In genomic region chr16:66895999-66896398, GRCh38 we compare ENCODE assay signal across 18 cellular contexts. TPM values are rescaled to one million over a fixed set of nuclear protein-coding genes. Genes with fewer than 3 reads are reported as not detected.
DNase-seq lines count a peak whose midpoint lies in the region; ATAC-seq, FAIRE-seq and TF ChIP-seq lines count a peak whose summit lies in the region.
"Had no signal": no experiment of that assay in that cellular context is flagged by ENCODE, and none has a peak within 500 bp of the region (broad histone marks: within the 10 kb centered on the region; RNA-seq: fewer than 3 reads in every experiment).

No MANE protein-coding gene starts in this region.

- H3K9me3 ChIP-seq in BLaER1 (no peaks in the 10 kb centered on the region), K562 (replicated peaks; ENCODE audit: control insufficient read depth, insufficient read depth, low read depth, low read length) (no peaks in the 10 kb centered on the region)
- H3K9me3 ChIP-seq: SJCRH30, uterus had no signal

- H2AFZ ChIP-seq in K562 (ENCODE audit: low read depth, low read length), result no peak overlapping the region

- in situ Hi-C loops in K562 (cut with MboI), result loop anchor here (5.0 kb wide), 1 partner anchor 36 kb away; the partner anchor contains the start of gene CIAO2B

- H3K9me3 Mint-ChIP-seq in T-cell, result no peaks in the 10 kb centered on the region
- H3K9me3 Mint-ChIP-seq: activated CD4-positive, alpha-beta T cell treated with anti-CD3 and anti-CD28 coated beads, Interleukin-2, amount 10 ng/mL, durations not matched to agents 7 days and 5 days; activated T-cell treated with anti-CD3 and anti-CD28 coated beads, Interleukin-2, amount 50 U/mL, for 72 hours; CD4-positive, alpha-beta memory T cell; neural crest cell had no signal

- TF ChIP-seq POLR2A in K562 (conservative IDR thresholded peaks at IDR 0.05), result no peak

- peaks cover 3 to 14% (median 10%) of the 10 kb centered on the region in 3 donors for H3K4me1 Mint-ChIP-seq in T-cell

- TF ChIP-seq CTCF in K562 (IDR thresholded peaks at IDR 0.05 in 2 of 3, conservative IDR thresholded peaks at IDR 0.05 in 1 of 3; ENCODE audit: insufficient read depth in 2 of 3, low read depth in 1 of 3, low read length in 3 of 3), result no peak

- ATAC-seq in K562 (no peak), T-cell (replicated peaks in 1 of 4) (no peak), HG03439 (IDR thresholded peaks at IDR 0.05; ENCODE audit: unreplicated experiment) (no peak)

- FAIRE-seq in K562 (lab: Jason Lieb, UNC), result no peak
- FAIRE-seq: A204.1 had no signal

- H3K4me1 ChIP-seq in BLaER1 (peaks cover 48% of the 10 kb centered on the region), K562 (replicated peaks in 1 of 2; ENCODE audit: control insufficient read depth in 2 of 2, insufficient read depth in 2 of 2, low read length in 2 of 2) (peaks cover 23 to 32% of the 10 kb centered on the region in 2 experiments)

- no TSS peak for BruUV-seq in K562 (replicated peaks; lab: Mats Ljungman, UMichigan)

- H3K27me3 ChIP-seq in BLaER1 (no peaks in the 10 kb centered on the region), K562 (ENCODE audit: control insufficient read depth in 2 of 2, insufficient read depth in 2 of 2, low read length in 2 of 2) (no peaks in the 10 kb centered on the region)
- H3K27me3 ChIP-seq: uterus had no signal

- no peak overlapping the region for H3K4me3 Mint-ChIP-seq in T-cell
- H3K4me3 Mint-ChIP-seq: activated CD4-positive, alpha-beta T cell treated with anti-CD3 and anti-CD28 coated beads, Interleukin-2, amount 10 ng/mL, durations not matched to agents 7 days and 5 days; activated T-cell treated with anti-CD3 and anti-CD28 coated beads, Interleukin-2, amount 50 U/mL, for 72 hours; neural crest cell had no signal

- H3K4me3 ChIP-seq in BLaER1 (no peak overlapping the region), K562 (no peak overlapping the region)
- H3K4me3 ChIP-seq: lung, SJCRH30, uterus had no signal

- H3K79me2 ChIP-seq in K562 (ENCODE audit: control insufficient read depth, insufficient read depth, low read length), result no peaks in the 10 kb centered on the region

- H3K27ac Mint-ChIP-seq in T-cell, result no peak overlapping the region
- H3K27ac Mint-ChIP-seq: activated CD4-positive, alpha-beta T cell treated with anti-CD3 and anti-CD28 coated beads, Interleukin-2, amount 10 ng/mL, durations not matched to agents 7 days and 5 days; activated T-cell treated with anti-CD3 and anti-CD28 coated beads, Interleukin-2, amount 50 U/mL, for 72 hours had no signal

- intact Hi-C loops in K562 (cut with micrococcal nuclease), result loop anchor here (1.0 to 5.0 kb wide), 3 partner anchors 32 to 121 kb away; no protein-coding TSS in a partner anchor

- H3K9ac ChIP-seq in BLaER1 (0 out of 2 replicates have a peak overlapping the region, but pooled peaks have one; percentile 7), K562 (ENCODE audit: insufficient read depth in 1 of 2, low read depth in 2 of 2, low read length in 2 of 2) (peak overlapping the region in 1 of 2 experiments; percentile 75; a peak in 2 of 4 replicates)

- H3K36me3 ChIP-seq in BLaER1, result peaks cover 6% of the 10 kb centered on the region
- peaks cover 5% of the 10 kb centered on the region; the same call in 1 of the 3 replicates for H3K36me3 ChIP-seq in K562 (ENCODE audit: control insufficient read depth, insufficient read depth, low read length)
- H3K36me3 ChIP-seq: SJCRH30, uterus had no signal

- H3K36me3 Mint-ChIP-seq in T-cell, result no peaks in the 10 kb centered on the region

- no peaks in the 10 kb centered on the region for H3K9me1 ChIP-seq in K562 (ENCODE audit: control insufficient read depth, insufficient read depth, low read length)

- CTCF ChIA-PET in K562 (lab: Yijun Ruan, JAX; ENCODE audit: low intra/inter-chr PET ratio), result interaction anchor here (0.8 to 4.3 kb wide), 4 partner anchors 10 to 83 kb away, joined by 3 to 41 read pairs (median 7); partner anchors contain the start of gene RRAD
- CTCF ChIA-PET in T-cell (lab: Charles Lee), result interaction anchor here (0.6 to 1.2 kb wide), 4 partner anchors 14 to 228 kb away, joined by 3 read pairs; partner anchors contain the start of gene PDP2 (in 1 of the 2)

- H3K4me2 ChIP-seq in BLaER1, result peak overlapping the region; percentile 65
- no peak overlapping the region for H3K4me2 ChIP-seq in K562 (ENCODE audit: insufficient read depth, low read length)

- H4K20me1 ChIP-seq in BLaER1 (0 out of 2 replicates have a peak, but pooled peaks cover 8% of the 10 kb centered on the region), K562 (replicated peaks; ENCODE audit: control insufficient read depth, insufficient read depth, low read length) (no peaks in the 10 kb centered on the region)

- H3K27ac ChIP-seq in BLaER1, result 0 out of 2 replicates have a peak overlapping the region, but pooled peaks have one; percentile 10
- no peak overlapping the region for H3K27ac ChIP-seq in K562 (ENCODE audit: extremely low read depth, low read depth, low read length)
- H3K27ac ChIP-seq: SJCRH30, uterus had no signal

- TF ChIP-seq RAD21 in K562 (CRISPR knock-in tag; conservative IDR thresholded peaks at IDR 0.05 in 1 of 2, IDR thresholded peaks at IDR 0.05 in 1 of 2), result no peak

- WGBS in K562 (ENCODE audit: insufficient coverage, low coverage, missing lambda C conversion rate), result 60% methylated on average over 3 of the region's 3 CpGs

- no peak for TF ChIP-seq EP300 in K562 (IDR thresholded peaks at IDR 0.05; ENCODE audit: low read length)

- H3K27me3 Mint-ChIP-seq in T-cell, result no peaks in the 10 kb centered on the region
- H3K27me3 Mint-ChIP-seq: activated CD4-positive, alpha-beta T cell treated with anti-CD3 and anti-CD28 coated beads, Interleukin-2, amount 10 ng/mL, durations not matched to agents 7 days and 5 days; CD4-positive, alpha-beta memory T cell had no signal

- DNase-seq in K562 (ENCODE audit: extremely low read depth in 1 of 4, low spot score in 3 of 4), result peak in 1 of 4 experiments; percentile 2
- DNase-seq in kidney tubule cell (ENCODE audit: low spot score), result peak; percentile 32
- DNase-seq in cerebellar nuclear complex (lab: John Stamatoyannopoulos, UW), result no peak
- no peak for DNase-seq in T-cell
- DNase-seq: activated CD4-positive, alpha-beta T cell treated with anti-CD3 and anti-CD28 coated beads, Interleukin-2, amount 10 ng/mL, durations not matched to agents 7 days and 5 days; activated T-cell treated with anti-CD3 and anti-CD28 coated beads, Interleukin-2, amount 50 U/mL, for 72 hours; CD4-positive, alpha-beta memory T cell; dermis blood vessel endothelial cell; KBM-7; NCI-H1105 treated with DMSO at 0.1 percent for 48 hours; SJCRH30; stimulated activated CD4-positive, alpha-beta T cell treated with anti-CD3 and anti-CD28 coated beads, Interleukin-2, amount 100 ng/mL, for 48 hours; uterus had no signal

- POLR2A ChIA-PET in K562 (lab: Yijun Ruan, JAX), result interaction anchor here (0.9 to 3.0 kb wide), 3 partner anchors 16 to 35 kb away, joined by 3 to 15 read pairs (median 3); partner anchors contain the start of gene PDP2
- POLR2A ChIA-PET in T-cell (lab: Charles Lee), result no interaction called here

RNA-seq across cellular contexts. Expression of gene PDP2, which starts 15.7 kb away (rescaled TPM):
- total RNA-seq in K562 (2011; cell fraction: chromatin; rRNA removed; ENCODE audit: low replicate concordance), result 44.7 and 44.9 TPM in 2 replicates
- 21.3 and 22.0 TPM in 2 replicates for total RNA-seq in K562 (2011; cell fraction: nucleolus; rRNA removed)
- total RNA-seq in K562 (2011; cell fraction: nucleoplasm; rRNA removed), result 27.4 and 39.0 TPM in 2 replicates
- total RNA-seq in K562 (2014; rRNA removed) (5.5 and 6.7 TPM in 2 replicates), K562 (2014; rRNA removed; fragmentation: Illumina TruSeq; extraction: Trizol) (7.2 and 8.3 TPM in 2 replicates), K562 (2015; rRNA removed; fragmentation: Illumina TruSeq; extraction: Trizol) (5.8 and 6.7 TPM in 2 replicates), K562 (2021) (17.7 and 18.5 TPM in 2 replicates), T-cell (10 to 100 TPM in 3 of 5 donors, 1 to 10 TPM in 2; 7.1 to 16.5 (median 12.5) TPM)
- polyA plus RNA-seq in K562 (2011; rRNA removed) (24.3 and 28.6 TPM in 2 replicates), K562 (2014; fragmentation: Illumina TruSeq; extraction: Trizol) (11.4 and 15.8 TPM in 2 replicates), K562 (2014; fragmentation: Nextera tagmentation; extraction: Ambion mirVana) (1 to 10 TPM; 2.5 to 4.2 TPM), K562 (2014; rRNA removed) (8.3 and 8.7 TPM in 2 replicates)
- polyA plus RNA-seq in K562 (2011; cell fraction: cytosol; rRNA removed), result 13.0 and 18.7 TPM in 2 replicates
- polyA plus RNA-seq in K562 (2011; cell fraction: nucleus; rRNA removed), result 14.8 and 18.4 TPM in 2 replicates
- 5.3 and 7.2 TPM in 2 replicates for polyA plus RNA-seq in K562 (2012)
- 41.5 and 46.7 TPM in 2 replicates for polyA minus RNA-seq in K562 (2011; rRNA and poly(A)+ RNA removed)
- 15.2 and 19.5 TPM in 2 replicates for polyA minus RNA-seq in K562 (2011; cell fraction: cytosol; rRNA and poly(A)+ RNA removed)
- 10.0 and 16.6 TPM in 2 replicates for polyA minus RNA-seq in K562 (2011; cell fraction: nucleus; rRNA and poly(A)+ RNA removed)

RNA-seq across cellular contexts. Expression of gene CDH16, which starts 22.7 kb away (rescaled TPM):
- not detected in 2 replicates for total RNA-seq in K562 (2011; cell fraction: chromatin; rRNA removed; ENCODE audit: low replicate concordance)
- total RNA-seq in K562 (2011; cell fraction: nucleolus; rRNA removed), result not detected in 2 replicates
- total RNA-seq in K562 (2011; cell fraction: nucleoplasm; rRNA removed), result not detected in 2 replicates
- total RNA-seq in K562 (2014; rRNA removed) (not detected in 2 replicates), K562 (2014; rRNA removed; fragmentation: Illumina TruSeq; extraction: Trizol) (not detected in 2 replicates), K562 (2015; rRNA removed; fragmentation: Illumina TruSeq; extraction: Trizol) (not detected in 2 replicates), K562 (2021) (not detected in 2 replicates), T-cell (not detected)
- polyA plus RNA-seq in K562 (2011; rRNA removed) (not detected in 2 replicates), K562 (2014; fragmentation: Illumina TruSeq; extraction: Trizol) (not detected in 2 replicates), K562 (2014; fragmentation: Nextera tagmentation; extraction: Ambion mirVana) (not detected), K562 (2014; rRNA removed) (not detected in 2 replicates)
- polyA plus RNA-seq in K562 (2011; cell fraction: cytosol; rRNA removed), result not detected in 2 replicates
- not detected in 2 replicates for polyA plus RNA-seq in K562 (2011; cell fraction: nucleus; rRNA removed)
- polyA plus RNA-seq in K562 (2012), result not detected in 2 replicates
- not detected in 2 replicates for polyA minus RNA-seq in K562 (2011; rRNA and poly(A)+ RNA removed)
- not detected in 2 replicates for polyA minus RNA-seq in K562 (2011; cell fraction: cytosol; rRNA and poly(A)+ RNA removed)
- not detected in 2 replicates for polyA minus RNA-seq in K562 (2011; cell fraction: nucleus; rRNA and poly(A)+ RNA removed)
- total RNA-seq: activated CD4-positive, alpha-beta T cell treated with anti-CD3 and anti-CD28 coated beads, Interleukin-2, amount 10 ng/mL, durations not matched to agents 7 days and 5 days; activated T-cell treated with anti-CD3 and anti-CD28 coated beads, Interleukin-2, amount 50 U/mL, for 72 hours; CD4-positive, alpha-beta memory T cell; neural crest cell; SJCRH30 had no signal
- polyA plus RNA-seq: CD4-positive, alpha-beta memory T cell had no signal

RNA-seq across cellular contexts. Expression of gene RRAD, which starts 29.3 kb away (rescaled TPM):
- not detected in 2 replicates for total RNA-seq in K562 (2011; cell fraction: chromatin; rRNA removed; ENCODE audit: low replicate concordance)
- 0.79 and 1.2 TPM in 2 replicates for total RNA-seq in K562 (2011; cell fraction: nucleolus; rRNA removed)
- 0.44 TPM in 1 of 2 replicates, not detected in the other for total RNA-seq in K562 (2011; cell fraction: nucleoplasm; rRNA removed)
- total RNA-seq in K562 (2014; rRNA removed), result 0.09 and 0.12 TPM in 2 replicates
- not detected in 2 replicates for total RNA-seq in K562 (2014; rRNA removed; fragmentation: Illumina TruSeq; extraction: Trizol)
- total RNA-seq in K562 (2015; rRNA removed; fragmentation: Illumina TruSeq; extraction: Trizol), result not detected in 2 replicates
- total RNA-seq in K562 (2021), result 0.13 and 0.16 TPM in 2 replicates
- polyA plus RNA-seq in K562 (2011; rRNA removed), result 0.05 and 0.20 TPM in 2 replicates
- polyA plus RNA-seq in K562 (2011; cell fraction: cytosol; rRNA removed), result 0.28 and 0.65 TPM in 2 replicates
- polyA plus RNA-seq in K562 (2011; cell fraction: nucleus; rRNA removed), result 0.20 and 0.71 TPM in 2 replicates
- polyA plus RNA-seq in K562 (2012), result 0.12 and 1.1 TPM in 2 replicates
- polyA plus RNA-seq in K562 (2014; fragmentation: Illumina TruSeq; extraction: Trizol), result not detected in 2 replicates
- not detected for polyA plus RNA-seq in K562 (2014; fragmentation: Nextera tagmentation; extraction: Ambion mirVana)
- polyA plus RNA-seq in K562 (2014; rRNA removed), result 0.12 TPM in 1 of 2 replicates, not detected in the other
- polyA minus RNA-seq in K562 (2011; rRNA and poly(A)+ RNA removed), result 0.14 TPM in 1 of 2 replicates, not detected in the other
- polyA minus RNA-seq in K562 (2011; cell fraction: cytosol; rRNA and poly(A)+ RNA removed), result 0.95 TPM in 1 of 2 replicates, not detected in the other
- polyA minus RNA-seq in K562 (2011; cell fraction: nucleus; rRNA and poly(A)+ RNA removed), result 0.22 TPM in 1 of 2 replicates, not detected in the other
- total RNA-seq in T-cell, result 1 to 10 TPM in 1 of 5 donors, under 1 TPM in 3, not detected in 1; 0.28 to 1.1 (median 0.53) TPM
- polyA plus RNA-seq: CD4-positive, alpha-beta memory T cell had no signal

RNA-seq across cellular contexts. Expression of gene CIAO2B, which starts 38.2 kb away (rescaled TPM):
- total RNA-seq in K562 (2011; cell fraction: chromatin; rRNA removed; ENCODE audit: low replicate concordance), result 10.4 and 40.1 TPM in 2 replicates
- 65.7 and 75.7 TPM in 2 replicates for total RNA-seq in K562 (2011; cell fraction: nucleolus; rRNA removed)
- total RNA-seq in K562 (2011; cell fraction: nucleoplasm; rRNA removed), result 39.2 and 45.6 TPM in 2 replicates
- total RNA-seq in K562 (2014; rRNA removed), result 147 and 189 TPM in 2 replicates
- total RNA-seq in K562 (2014; rRNA removed; fragmentation: Illumina TruSeq; extraction: Trizol), result 57.6 and 86.8 TPM in 2 replicates
- 104 and 111 TPM in 2 replicates for total RNA-seq in K562 (2015; rRNA removed; fragmentation: Illumina TruSeq; extraction: Trizol)
- total RNA-seq in K562 (2021), result 99.4 and 104 TPM in 2 replicates
- 146 and 161 TPM in 2 replicates for polyA plus RNA-seq in K562 (2011; rRNA removed)
- polyA plus RNA-seq in K562 (2011; cell fraction: cytosol; rRNA removed), result 295 and 471 TPM in 2 replicates
- 117 and 133 TPM in 2 replicates for polyA plus RNA-seq in K562 (2011; cell fraction: nucleus; rRNA removed)
- 198 and 206 TPM in 2 replicates for polyA plus RNA-seq in K562 (2012)
- polyA plus RNA-seq in K562 (2014; fragmentation: Illumina TruSeq; extraction: Trizol), result 113 and 154 TPM in 2 replicates
- 100 to 1,000 TPM; 104 to 122 TPM for polyA plus RNA-seq in K562 (2014; fragmentation: Nextera tagmentation; extraction: Ambion mirVana)
- polyA plus RNA-seq in K562 (2014; rRNA removed), result 182 and 250 TPM in 2 replicates
- 67.2 and 95.6 TPM in 2 replicates for polyA minus RNA-seq in K562 (2011; rRNA and poly(A)+ RNA removed)
- 68.9 and 80.4 TPM in 2 replicates for polyA minus RNA-seq in K562 (2011; cell fraction: cytosol; rRNA and poly(A)+ RNA removed)
- polyA minus RNA-seq in K562 (2011; cell fraction: nucleus; rRNA and poly(A)+ RNA removed), result 16.6 and 19.4 TPM in 2 replicates
- 10 to 100 TPM; 55.3 to 66.8 (median 62.4) TPM for total RNA-seq in T-cell

RNA-seq across cellular contexts. Expression of gene CES2, which starts 39.3 kb away (rescaled TPM):
- 47.2 and 114 TPM in 2 replicates for total RNA-seq in K562 (2011; cell fraction: chromatin; rRNA removed; ENCODE audit: low replicate concordance)
- 82.2 and 90.6 TPM in 2 replicates for total RNA-seq in K562 (2011; cell fraction: nucleolus; rRNA removed)
- total RNA-seq in K562 (2011; cell fraction: nucleoplasm; rRNA removed), result 50.4 and 59.2 TPM in 2 replicates
- total RNA-seq in K562 (2014; rRNA removed), result 35.0 and 38.1 TPM in 2 replicates
- total RNA-seq in K562 (2014; rRNA removed; fragmentation: Illumina TruSeq; extraction: Trizol), result 15.2 and 16.8 TPM in 2 replicates
- 23.6 and 24.4 TPM in 2 replicates for total RNA-seq in K562 (2015; rRNA removed; fragmentation: Illumina TruSeq; extraction: Trizol)
- total RNA-seq in K562 (2021), result 33.5 and 37.9 TPM in 2 replicates
- polyA plus RNA-seq in K562 (2011; rRNA removed), result 14.0 and 14.1 TPM in 2 replicates
- 14.0 and 32.8 TPM in 2 replicates for polyA plus RNA-seq in K562 (2011; cell fraction: cytosol; rRNA removed)
- polyA plus RNA-seq in K562 (2011; cell fraction: nucleus; rRNA removed), result 17.8 and 25.2 TPM in 2 replicates
- polyA plus RNA-seq in K562 (2012), result 22.3 and 36.1 TPM in 2 replicates
- polyA plus RNA-seq in K562 (2014; fragmentation: Illumina TruSeq; extraction: Trizol), result 24.9 and 28.4 TPM in 2 replicates
- polyA plus RNA-seq in K562 (2014; fragmentation: Nextera tagmentation; extraction: Ambion mirVana), result 1 to 10 TPM; 2.2 to 2.4 TPM
- polyA plus RNA-seq in K562 (2014; rRNA removed), result 27.7 and 28.3 TPM in 2 replicates
- 11.9 and 18.9 TPM in 2 replicates for polyA minus RNA-seq in K562 (2011; rRNA and poly(A)+ RNA removed)
- polyA minus RNA-seq in K562 (2011; cell fraction: cytosol; rRNA and poly(A)+ RNA removed), result 22.0 and 22.2 TPM in 2 replicates
- 44.2 and 45.3 TPM in 2 replicates for polyA minus RNA-seq in K562 (2011; cell fraction: nucleus; rRNA and poly(A)+ RNA removed)
- total RNA-seq in T-cell, result 10 to 100 TPM; 35.3 to 56.5 (median 50.2) TPM
